1 cellular context compared by ENCODE assay signal in the genomic region with DNA sequence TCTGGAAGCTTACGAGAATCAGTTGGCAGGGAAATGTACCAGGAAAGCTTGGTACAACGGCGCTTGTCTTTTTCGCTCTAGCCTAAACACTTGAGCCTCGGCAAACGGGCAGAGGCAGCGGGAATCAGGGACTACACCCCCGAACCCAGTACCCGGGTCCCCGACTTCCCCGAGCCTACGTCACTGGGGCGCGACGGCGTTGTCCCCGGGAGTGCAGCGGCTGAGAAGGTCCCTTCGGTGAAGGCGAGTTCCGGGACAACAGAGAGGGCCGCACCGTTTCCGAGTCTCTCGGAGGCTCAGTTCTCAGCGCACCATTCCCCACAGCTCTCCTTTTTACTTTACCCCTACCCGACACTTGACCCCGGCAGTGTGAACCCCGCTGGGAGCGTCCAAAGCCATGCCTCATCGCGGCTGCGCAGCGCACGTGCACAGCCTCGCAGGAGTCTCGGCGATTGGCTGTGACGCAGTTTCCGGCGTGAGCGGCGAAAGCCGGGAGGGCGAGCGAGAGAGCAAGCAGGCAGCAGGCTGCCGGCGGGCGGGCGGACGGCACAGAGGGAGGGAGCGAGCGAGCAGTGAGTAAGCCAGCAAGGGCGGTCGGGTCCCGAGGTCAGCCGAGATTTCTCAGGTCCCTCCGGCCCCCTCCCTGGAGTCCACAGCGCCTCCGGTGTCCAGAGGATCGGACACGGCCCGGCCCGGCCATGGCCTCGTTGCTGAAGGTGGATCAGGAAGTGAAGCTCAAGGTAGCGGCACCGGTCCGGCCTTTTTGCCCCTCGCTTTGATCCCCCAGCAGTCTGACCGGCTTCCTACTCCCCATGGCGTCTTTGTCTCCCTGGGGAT.
TF ChIP-seq lines count a peak whose summit lies in the region.

A gene with protein sequence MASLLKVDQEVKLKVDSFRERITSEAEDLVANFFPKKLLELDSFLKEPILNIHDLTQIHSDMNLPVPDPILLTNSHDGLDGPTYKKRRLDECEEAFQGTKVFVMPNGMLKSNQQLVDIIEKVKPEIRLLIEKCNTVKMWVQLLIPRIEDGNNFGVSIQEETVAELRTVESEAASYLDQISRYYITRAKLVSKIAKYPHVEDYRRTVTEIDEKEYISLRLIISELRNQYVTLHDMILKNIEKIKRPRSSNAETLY (plus strand): TSS at position 464 of the 837 bp plus-strand sequence. CDS start 235 bp downstream, at position 699.

TF ChIP-seq in K562, 482 proteins besides CTCF, POLR2A, EP300 and RAD21 (continued from another document and continues in another):
- TF ChIP-seq, protein P1, sequence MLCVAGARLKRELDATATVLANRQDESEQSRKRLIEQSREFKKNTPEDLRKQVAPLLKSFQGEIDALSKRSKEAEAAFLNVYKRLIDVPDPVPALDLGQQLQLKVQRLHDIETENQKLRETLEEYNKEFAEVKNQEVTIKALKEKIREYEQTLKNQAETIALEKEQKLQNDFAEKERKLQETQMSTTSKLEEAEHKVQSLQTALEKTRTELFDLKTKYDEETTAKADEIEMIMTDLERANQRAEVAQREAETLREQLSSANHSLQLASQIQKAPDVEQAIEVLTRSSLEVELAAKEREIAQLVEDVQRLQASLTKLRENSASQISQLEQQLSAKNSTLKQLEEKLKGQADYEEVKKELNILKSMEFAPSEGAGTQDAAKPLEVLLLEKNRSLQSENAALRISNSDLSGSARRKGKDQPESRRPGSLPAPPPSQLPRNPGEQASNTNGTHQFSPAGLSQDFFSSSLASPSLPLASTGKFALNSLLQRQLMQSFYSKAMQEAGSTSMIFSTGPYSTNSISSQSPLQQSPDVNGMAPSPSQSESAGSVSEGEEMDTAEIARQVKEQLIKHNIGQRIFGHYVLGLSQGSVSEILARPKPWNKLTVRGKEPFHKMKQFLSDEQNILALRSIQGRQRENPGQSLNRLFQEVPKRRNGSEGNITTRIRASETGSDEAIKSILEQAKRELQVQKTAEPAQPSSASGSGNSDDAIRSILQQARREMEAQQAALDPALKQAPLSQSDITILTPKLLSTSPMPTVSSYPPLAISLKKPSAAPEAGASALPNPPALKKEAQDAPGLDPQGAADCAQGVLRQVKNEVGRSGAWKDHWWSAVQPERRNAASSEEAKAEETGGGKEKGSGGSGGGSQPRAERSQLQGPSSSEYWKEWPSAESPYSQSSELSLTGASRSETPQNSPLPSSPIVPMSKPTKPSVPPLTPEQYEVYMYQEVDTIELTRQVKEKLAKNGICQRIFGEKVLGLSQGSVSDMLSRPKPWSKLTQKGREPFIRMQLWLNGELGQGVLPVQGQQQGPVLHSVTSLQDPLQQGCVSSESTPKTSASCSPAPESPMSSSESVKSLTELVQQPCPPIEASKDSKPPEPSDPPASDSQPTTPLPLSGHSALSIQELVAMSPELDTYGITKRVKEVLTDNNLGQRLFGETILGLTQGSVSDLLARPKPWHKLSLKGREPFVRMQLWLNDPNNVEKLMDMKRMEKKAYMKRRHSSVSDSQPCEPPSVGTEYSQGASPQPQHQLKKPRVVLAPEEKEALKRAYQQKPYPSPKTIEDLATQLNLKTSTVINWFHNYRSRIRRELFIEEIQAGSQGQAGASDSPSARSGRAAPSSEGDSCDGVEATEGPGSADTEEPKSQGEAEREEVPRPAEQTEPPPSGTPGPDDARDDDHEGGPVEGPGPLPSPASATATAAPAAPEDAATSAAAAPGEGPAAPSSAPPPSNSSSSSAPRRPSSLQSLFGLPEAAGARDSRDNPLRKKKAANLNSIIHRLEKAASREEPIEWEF (CRISPR knock-in tag; IDR thresholded peaks at IDR 0.05): no peak
- TF ChIP-seq MEIS2 (IDR thresholded peaks at IDR 0.05; ENCODE audit: partially characterized antibody) (no peak), GABPB1 (CRISPR knock-in tag; IDR thresholded peaks at IDR 0.05) (peak; percentile 98), ZFP36 (IDR thresholded peaks at IDR 0.05; ENCODE audit: low read depth, low read length, partially characterized antibody) (no peak), EHMT2 (IDR thresholded peaks at IDR 0.05) (no peak), CBX2 (IDR thresholded peaks at IDR 0.05; ENCODE audit: insufficient read depth, low read length, poor library complexity, severe bottlenecking) (no peak), ZKSCAN3 (CRISPR knock-in tag; IDR thresholded peaks at IDR 0.05) (no peak), SMAD4 (CRISPR knock-in tag; conservative IDR thresholded peaks at IDR 0.05) (0 out of 2 replicates have a peak, but pooled peaks have one; percentile 37), MAZ (CRISPR knock-in tag; conservative IDR thresholded peaks at IDR 0.05 in 1 of 2, IDR thresholded peaks at IDR 0.05 in 1 of 2) (peak; percentile 63 to 79), ZC3H4 (CRISPR knock-in tag; IDR thresholded peaks at IDR 0.05; ENCODE audit: borderline replicate concordance) (no peak), TARDBP (IDR thresholded peaks at IDR 0.05) (0 out of 2 replicates have a peak, but pooled peaks have one; percentile 14), ELF2 (CRISPR knock-in tag; IDR thresholded peaks at IDR 0.05) (peak; percentile 89), ERF (CRISPR knock-in tag; IDR thresholded peaks at IDR 0.05) (no peak; the same call in 1 of the 2 replicates), ZNF79 (CRISPR knock-in tag; IDR thresholded peaks at IDR 0.05; ENCODE audit: low read depth) (no peak), HEY1 (CRISPR knock-in tag; IDR thresholded peaks at IDR 0.05; ENCODE audit: borderline replicate concordance) (no peak), TBL1XR1 (IDR thresholded peaks at IDR 0.05; ENCODE audit: low read length in 2 of 2) (peak in 1 of 2 experiments; percentile 61; a peak in 2 of 4 replicates), SRSF1 (IDR thresholded peaks at IDR 0.05; ENCODE audit: low read depth, low read length) (no peak), ZNF212 (CRISPR knock-in tag; IDR thresholded peaks at IDR 0.05) (no peak), E2F3 (CRISPR knock-in tag; IDR thresholded peaks at IDR 0.05) (peak; percentile 47; the same call in 1 of the 2 replicates), KDM5B (IDR thresholded peaks at IDR 0.05; ENCODE audit: insufficient replicate concordance, low read depth, low read length) (peak; percentile 64), NCOR1 (IDR thresholded peaks at IDR 0.05) (0 out of 2 replicates have a peak, but pooled peaks have one; percentile 12)
- TF ChIP-seq, protein P2, sequence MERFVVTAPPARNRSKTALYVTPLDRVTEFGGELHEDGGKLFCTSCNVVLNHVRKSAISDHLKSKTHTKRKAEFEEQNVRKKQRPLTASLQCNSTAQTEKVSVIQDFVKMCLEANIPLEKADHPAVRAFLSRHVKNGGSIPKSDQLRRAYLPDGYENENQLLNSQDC (CRISPR knock-in tag; IDR thresholded peaks at IDR 0.05): no peak
- TF ChIP-seq, protein P3, sequence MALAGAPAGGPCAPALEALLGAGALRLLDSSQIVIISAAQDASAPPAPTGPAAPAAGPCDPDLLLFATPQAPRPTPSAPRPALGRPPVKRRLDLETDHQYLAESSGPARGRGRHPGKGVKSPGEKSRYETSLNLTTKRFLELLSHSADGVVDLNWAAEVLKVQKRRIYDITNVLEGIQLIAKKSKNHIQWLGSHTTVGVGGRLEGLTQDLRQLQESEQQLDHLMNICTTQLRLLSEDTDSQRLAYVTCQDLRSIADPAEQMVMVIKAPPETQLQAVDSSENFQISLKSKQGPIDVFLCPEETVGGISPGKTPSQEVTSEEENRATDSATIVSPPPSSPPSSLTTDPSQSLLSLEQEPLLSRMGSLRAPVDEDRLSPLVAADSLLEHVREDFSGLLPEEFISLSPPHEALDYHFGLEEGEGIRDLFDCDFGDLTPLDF (CRISPR knock-in tag; IDR thresholded peaks at IDR 0.05): no peak; the same call in 1 of the 2 replicates
- TF ChIP-seq, protein P4, sequence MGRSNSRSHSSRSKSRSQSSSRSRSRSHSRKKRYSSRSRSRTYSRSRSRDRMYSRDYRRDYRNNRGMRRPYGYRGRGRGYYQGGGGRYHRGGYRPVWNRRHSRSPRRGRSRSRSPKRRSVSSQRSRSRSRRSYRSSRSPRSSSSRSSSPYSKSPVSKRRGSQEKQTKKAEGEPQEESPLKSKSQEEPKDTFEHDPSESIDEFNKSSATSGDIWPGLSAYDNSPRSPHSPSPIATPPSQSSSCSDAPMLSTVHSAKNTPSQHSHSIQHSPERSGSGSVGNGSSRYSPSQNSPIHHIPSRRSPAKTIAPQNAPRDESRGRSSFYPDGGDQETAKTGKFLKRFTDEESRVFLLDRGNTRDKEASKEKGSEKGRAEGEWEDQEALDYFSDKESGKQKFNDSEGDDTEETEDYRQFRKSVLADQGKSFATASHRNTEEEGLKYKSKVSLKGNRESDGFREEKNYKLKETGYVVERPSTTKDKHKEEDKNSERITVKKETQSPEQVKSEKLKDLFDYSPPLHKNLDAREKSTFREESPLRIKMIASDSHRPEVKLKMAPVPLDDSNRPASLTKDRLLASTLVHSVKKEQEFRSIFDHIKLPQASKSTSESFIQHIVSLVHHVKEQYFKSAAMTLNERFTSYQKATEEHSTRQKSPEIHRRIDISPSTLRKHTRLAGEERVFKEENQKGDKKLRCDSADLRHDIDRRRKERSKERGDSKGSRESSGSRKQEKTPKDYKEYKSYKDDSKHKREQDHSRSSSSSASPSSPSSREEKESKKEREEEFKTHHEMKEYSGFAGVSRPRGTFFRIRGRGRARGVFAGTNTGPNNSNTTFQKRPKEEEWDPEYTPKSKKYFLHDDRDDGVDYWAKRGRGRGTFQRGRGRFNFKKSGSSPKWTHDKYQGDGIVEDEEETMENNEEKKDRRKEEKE (IDR thresholded peaks at IDR 0.05; ENCODE audit: borderline replicate concordance in 1 of 2, control insufficient read depth in 1 of 2, low read depth in 2 of 2, low read length in 1 of 2): no peak
- TF ChIP-seq, protein P5, sequence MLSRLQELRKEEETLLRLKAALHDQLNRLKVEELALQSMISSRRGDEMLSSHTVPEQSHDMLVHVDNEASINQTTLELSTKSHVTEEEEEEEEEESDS (CRISPR knock-in tag; IDR thresholded peaks at IDR 0.05): no peak
- TF ChIP-seq, protein P6, sequence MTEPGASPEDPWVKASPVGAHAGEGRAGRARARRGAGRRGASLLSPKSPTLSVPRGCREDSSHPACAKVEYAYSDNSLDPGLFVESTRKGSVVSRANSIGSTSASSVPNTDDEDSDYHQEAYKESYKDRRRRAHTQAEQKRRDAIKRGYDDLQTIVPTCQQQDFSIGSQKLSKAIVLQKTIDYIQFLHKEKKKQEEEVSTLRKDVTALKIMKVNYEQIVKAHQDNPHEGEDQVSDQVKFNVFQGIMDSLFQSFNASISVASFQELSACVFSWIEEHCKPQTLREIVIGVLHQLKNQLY (CRISPR knock-in tag; conservative IDR thresholded peaks at IDR 0.05): 0 out of 4 replicates have a peak, but pooled peaks of 1 of the 2 experiments have one; percentile 62
- TF ChIP-seq, protein P7, sequence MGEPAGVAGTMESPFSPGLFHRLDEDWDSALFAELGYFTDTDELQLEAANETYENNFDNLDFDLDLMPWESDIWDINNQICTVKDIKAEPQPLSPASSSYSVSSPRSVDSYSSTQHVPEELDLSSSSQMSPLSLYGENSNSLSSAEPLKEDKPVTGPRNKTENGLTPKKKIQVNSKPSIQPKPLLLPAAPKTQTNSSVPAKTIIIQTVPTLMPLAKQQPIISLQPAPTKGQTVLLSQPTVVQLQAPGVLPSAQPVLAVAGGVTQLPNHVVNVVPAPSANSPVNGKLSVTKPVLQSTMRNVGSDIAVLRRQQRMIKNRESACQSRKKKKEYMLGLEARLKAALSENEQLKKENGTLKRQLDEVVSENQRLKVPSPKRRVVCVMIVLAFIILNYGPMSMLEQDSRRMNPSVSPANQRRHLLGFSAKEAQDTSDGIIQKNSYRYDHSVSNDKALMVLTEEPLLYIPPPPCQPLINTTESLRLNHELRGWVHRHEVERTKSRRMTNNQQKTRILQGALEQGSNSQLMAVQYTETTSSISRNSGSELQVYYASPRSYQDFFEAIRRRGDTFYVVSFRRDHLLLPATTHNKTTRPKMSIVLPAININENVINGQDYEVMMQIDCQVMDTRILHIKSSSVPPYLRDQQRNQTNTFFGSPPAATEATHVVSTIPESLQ (CRISPR knock-in tag; IDR thresholded peaks at IDR 0.05): no peak; the same call in 1 of the 2 replicates
- TF ChIP-seq, protein P8, sequence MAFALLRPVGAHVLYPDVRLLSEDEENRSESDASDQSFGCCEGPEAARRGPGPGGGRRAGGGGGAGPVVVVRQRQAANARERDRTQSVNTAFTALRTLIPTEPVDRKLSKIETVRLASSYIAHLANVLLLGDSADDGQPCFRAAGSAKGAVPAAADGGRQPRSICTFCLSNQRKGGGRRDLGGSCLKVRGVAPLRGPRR (CRISPR knock-in tag; IDR thresholded peaks at IDR 0.05): no peak
- TF ChIP-seq, protein P9, sequence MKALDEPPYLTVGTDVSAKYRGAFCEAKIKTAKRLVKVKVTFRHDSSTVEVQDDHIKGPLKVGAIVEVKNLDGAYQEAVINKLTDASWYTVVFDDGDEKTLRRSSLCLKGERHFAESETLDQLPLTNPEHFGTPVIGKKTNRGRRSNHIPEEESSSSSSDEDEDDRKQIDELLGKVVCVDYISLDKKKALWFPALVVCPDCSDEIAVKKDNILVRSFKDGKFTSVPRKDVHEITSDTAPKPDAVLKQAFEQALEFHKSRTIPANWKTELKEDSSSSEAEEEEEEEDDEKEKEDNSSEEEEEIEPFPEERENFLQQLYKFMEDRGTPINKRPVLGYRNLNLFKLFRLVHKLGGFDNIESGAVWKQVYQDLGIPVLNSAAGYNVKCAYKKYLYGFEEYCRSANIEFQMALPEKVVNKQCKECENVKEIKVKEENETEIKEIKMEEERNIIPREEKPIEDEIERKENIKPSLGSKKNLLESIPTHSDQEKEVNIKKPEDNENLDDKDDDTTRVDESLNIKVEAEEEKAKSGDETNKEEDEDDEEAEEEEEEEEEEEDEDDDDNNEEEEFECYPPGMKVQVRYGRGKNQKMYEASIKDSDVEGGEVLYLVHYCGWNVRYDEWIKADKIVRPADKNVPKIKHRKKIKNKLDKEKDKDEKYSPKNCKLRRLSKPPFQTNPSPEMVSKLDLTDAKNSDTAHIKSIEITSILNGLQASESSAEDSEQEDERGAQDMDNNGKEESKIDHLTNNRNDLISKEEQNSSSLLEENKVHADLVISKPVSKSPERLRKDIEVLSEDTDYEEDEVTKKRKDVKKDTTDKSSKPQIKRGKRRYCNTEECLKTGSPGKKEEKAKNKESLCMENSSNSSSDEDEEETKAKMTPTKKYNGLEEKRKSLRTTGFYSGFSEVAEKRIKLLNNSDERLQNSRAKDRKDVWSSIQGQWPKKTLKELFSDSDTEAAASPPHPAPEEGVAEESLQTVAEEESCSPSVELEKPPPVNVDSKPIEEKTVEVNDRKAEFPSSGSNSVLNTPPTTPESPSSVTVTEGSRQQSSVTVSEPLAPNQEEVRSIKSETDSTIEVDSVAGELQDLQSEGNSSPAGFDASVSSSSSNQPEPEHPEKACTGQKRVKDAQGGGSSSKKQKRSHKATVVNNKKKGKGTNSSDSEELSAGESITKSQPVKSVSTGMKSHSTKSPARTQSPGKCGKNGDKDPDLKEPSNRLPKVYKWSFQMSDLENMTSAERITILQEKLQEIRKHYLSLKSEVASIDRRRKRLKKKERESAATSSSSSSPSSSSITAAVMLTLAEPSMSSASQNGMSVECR (CRISPR knock-in tag; IDR thresholded peaks at IDR 0.05): peak; percentile 98
- TF ChIP-seq, protein P10, sequence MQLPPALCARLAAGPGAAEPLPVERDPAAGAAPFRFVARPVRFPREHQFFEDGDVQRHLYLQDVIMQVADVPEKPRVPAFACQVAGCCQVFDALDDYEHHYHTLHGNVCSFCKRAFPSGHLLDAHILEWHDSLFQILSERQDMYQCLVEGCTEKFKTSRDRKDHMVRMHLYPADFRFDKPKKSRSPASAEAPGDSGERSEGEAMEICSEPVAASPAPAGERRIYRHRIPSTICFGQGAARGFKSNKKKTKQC (CRISPR knock-in tag; IDR thresholded peaks at IDR 0.05): no peak
